19 cellular contexts compared by ENCODE assay signal in genomic region chr4:179415842-179416223, GRCh38.
DNase-seq lines count a peak whose midpoint lies in the region; ATAC-seq and TF ChIP-seq lines count a peak whose summit lies in the region.
"Had no signal": no experiment of that assay in that cellular context is flagged by ENCODE, and none has a peak within 500 bp of the region (broad histone marks: within the 10 kb centered on the region; RNA-seq: fewer than 3 reads in every experiment).

No MANE protein-coding gene starts in this region.

- ATAC-seq in PC-3 (peak; percentile 78), HG02610 (IDR thresholded peaks at IDR 0.05; ENCODE audit: unreplicated experiment) (no peak)
- ATAC-seq in activated CD4-positive, CD25-positive, alpha-beta regulatory T cell treated with anti-CD3 and anti-CD28 coated beads, Interleukin-2, amount 50 U/mL, for 24 hours = no peak
- ATAC-seq: left colon, Right ventricle myocardium inferior had no signal

- no peaks in the 10 kb centered on the region for H3F3A ChIP-seq in PC-3 (ENCODE audit: low read length, unreplicated experiment)

- H2AFZ ChIP-seq in PC-3 (ENCODE audit: low read length) = no peak overlapping the region

- TF ChIP-seq CTCF in PC-3 (conservative IDR thresholded peaks at IDR 0.05; ENCODE audit: low read depth, low read length) (no peak), kidney epithelial cell (IDR thresholded peaks at IDR 0.05; ENCODE audit: insufficient read depth, low read length, poor library complexity, severe bottlenecking) (no peak), GM10266 (IDR thresholded peaks at IDR 0.05; ENCODE audit: control insufficient read depth, insufficient read depth, low read depth, missing control alignments) (no peak)

- H3K9ac ChIP-seq in PC-3 (ENCODE audit: low read length) = no peak overlapping the region

- no peaks in the 10 kb centered on the region for H3K27me3 ChIP-seq in PC-3 (ENCODE audit: low read length)
- no peaks in the 10 kb centered on the region for H3K27me3 ChIP-seq in kidney epithelial cell (ENCODE audit: control insufficient read depth, insufficient read depth, low read length)

- no peaks in the 10 kb centered on the region for H3K79me2 ChIP-seq in PC-3 (ENCODE audit: low read length)

- peak overlapping the region; percentile 53; the same call in 1 of the 2 replicates for H3K27ac ChIP-seq in PC-3 (ENCODE audit: low read length)

- H3K4me1 ChIP-seq in PC-3 (ENCODE audit: insufficient read depth, low read length) = peaks cover 5% of the 10 kb centered on the region

- H3K4me2 ChIP-seq in PC-3 (ENCODE audit: low read length) = peak overlapping the region; percentile 40; the same call in 1 of the 2 replicates

- no peaks in the 10 kb centered on the region for H4K20me1 ChIP-seq in PC-3 (ENCODE audit: low read length)

- no peaks in the 10 kb centered on the region for H3K36me3 ChIP-seq in PC-3 (ENCODE audit: low read depth, low read length)
- H3K36me3 ChIP-seq in kidney epithelial cell (ENCODE audit: control insufficient read depth, insufficient read depth, low read length) = no peaks in the 10 kb centered on the region

- DNase-seq in DMS53 (lab: John Stamatoyannopoulos, UW) = peak; percentile 78
- peak; percentile 48 for DNase-seq in NCI-H1048 (lab: John Stamatoyannopoulos, UW)
- peak; percentile 52 for DNase-seq in PC-3
- DNase-seq in kidney epithelial cell (ENCODE audit: low read depth) = peak; percentile 19
- no peak for DNase-seq in GM10266 (ENCODE audit: extremely low spot score)
- no peak for DNase-seq in NCI-H1436 treated with DMSO at 0.1 percent for 48 hours (lab: John Stamatoyannopoulos, UW)
- DNase-seq: activated CD4-positive, alpha-beta T cell treated with anti-CD3 and anti-CD28 coated beads, Interleukin-2, amount 50 U/mL, for 4 hours; AML-193; amniotic stem cell; erythroblast; glutamatergic neuron; H7; left colon; NCI-H524; stimulated activated CD4-positive, alpha-beta T cell treated with anti-CD3 and anti-CD28 coated beads, Interleukin-15, amount 100 ng/mL, for 24 hours; substantia nigra had no signal

- H3K9me3 ChIP-seq in PC-3 (ENCODE audit: low read length) = no peaks in the 10 kb centered on the region

- CTCF ChIA-PET in PC-3 (lab: Charles Lee) = no interaction called here

- H3K9me2 ChIP-seq in PC-3 (replicated peaks; ENCODE audit: low read length) = no peaks in the 10 kb centered on the region

- no peak overlapping the region for H3K4me3 ChIP-seq in PC-3 (ENCODE audit: low read length)
- no peak overlapping the region for H3K4me3 ChIP-seq in kidney epithelial cell (ENCODE audit: low read depth, low read length)

- BruUV-seq in PC-3 (replicated peaks; lab: Mats Ljungman, UMichigan) = no TSS peak

- intact Hi-C loops in PC-3 (cut with micrococcal nuclease) = no loop called here

- POLR2A ChIA-PET in PC-3 (lab: Charles Lee; ENCODE audit: unreplicated experiment) = no interaction called here

Comparison
In these comparisons a context has a peak if more than half of its experiments do, and no peak if none do; other contexts are left out.
1. DNase-seq: peak in DMS53 (single experiment), NCI-H1048 (single experiment), PC-3 (single experiment) and kidney epithelial cell (single experiment); none in GM10266 (single experiment) and NCI-H1436 treated with DMSO at 0.1 percent for 48 hours (single experiment).